Comparison of ENCODE assay signal across 18 cellular contexts in the genomic region with DNA sequence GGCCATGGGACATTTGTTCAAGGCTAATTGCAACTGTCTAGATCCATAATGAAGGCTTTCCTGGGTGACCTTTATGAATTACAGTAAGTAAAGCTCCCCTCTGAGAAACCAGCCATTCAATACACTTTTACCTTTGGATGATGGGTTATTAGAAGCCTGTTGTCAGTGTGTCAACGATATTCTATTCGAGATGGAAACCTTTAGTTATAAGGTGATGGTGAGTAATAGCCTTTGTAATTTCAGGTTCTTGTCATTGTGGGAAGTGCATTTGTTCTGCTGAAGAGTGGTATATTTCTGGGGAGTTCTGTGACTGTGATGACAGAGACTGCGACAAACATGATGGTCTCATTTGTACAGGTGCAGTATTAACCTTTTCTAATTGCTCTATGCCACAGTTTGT.
"Had no signal": no experiment of that assay in that cellular context is flagged by ENCODE, and none has a peak within 500 bp of the region (broad histone marks: within the 10 kb centered on the region; RNA-seq: fewer than 3 reads in every experiment).

No MANE protein-coding gene starts in this region.

- H3K36me3 ChIP-seq: heart left ventricle, neutrophil, right atrium auricular region, sigmoid colon, tibial nerve, upper lobe of right lung, vagina had no signal

- DNase-seq: effector memory CD4-positive, alpha-beta T cell; heart left ventricle; hippocampal formation; mammary epithelial cell; naive thymus-derived CD4-positive, alpha-beta T cell; nephron progenitor cell; sigmoid colon; stimulated activated CD4-positive, alpha-beta T cell treated with anti-CD3 and anti-CD28 coated beads, Interleukin-2, amount 100 ng/mL, for 24 hours; stimulated activated CD4-positive, alpha-beta T cell treated with anti-CD3 and anti-CD28 coated beads, Interleukin-4, amount 100 ng/mL, for 4 hours; stimulated activated naive B cell treated with anti-CD40 and anti-IgM and Interleukin-4, amounts not matched to agents 10 μg/mL and 1 μg/mL and 100 μg/mL, for 72 hours; stimulated activated naive CD8-positive, alpha-beta T cell treated with anti-CD3 and anti-CD28 coated beads, Interleukin-15, amount 100 ng/mL, for 72 hours; testis; upper lobe of right lung had no signal

- H3K9me3 ChIP-seq: heart left ventricle, neutrophil, right atrium auricular region, sigmoid colon, testis, tibial nerve, upper lobe of right lung, vagina had no signal

- H3K27me3 ChIP-seq: heart left ventricle, neutrophil, right atrium auricular region, sigmoid colon, testis, tibial nerve, upper lobe of right lung, vagina had no signal

- H3K4me3 ChIP-seq: heart left ventricle, right atrium auricular region, sigmoid colon, skin epidermis, testis, tibial nerve, upper lobe of right lung, vagina had no signal

- H3K27ac ChIP-seq: heart left ventricle, neutrophil, right atrium auricular region, sigmoid colon, skin epidermis, testis, tibial nerve, upper lobe of right lung, vagina had no signal
